1 cellular context compared by ENCODE assay signal in the genomic region with DNA sequence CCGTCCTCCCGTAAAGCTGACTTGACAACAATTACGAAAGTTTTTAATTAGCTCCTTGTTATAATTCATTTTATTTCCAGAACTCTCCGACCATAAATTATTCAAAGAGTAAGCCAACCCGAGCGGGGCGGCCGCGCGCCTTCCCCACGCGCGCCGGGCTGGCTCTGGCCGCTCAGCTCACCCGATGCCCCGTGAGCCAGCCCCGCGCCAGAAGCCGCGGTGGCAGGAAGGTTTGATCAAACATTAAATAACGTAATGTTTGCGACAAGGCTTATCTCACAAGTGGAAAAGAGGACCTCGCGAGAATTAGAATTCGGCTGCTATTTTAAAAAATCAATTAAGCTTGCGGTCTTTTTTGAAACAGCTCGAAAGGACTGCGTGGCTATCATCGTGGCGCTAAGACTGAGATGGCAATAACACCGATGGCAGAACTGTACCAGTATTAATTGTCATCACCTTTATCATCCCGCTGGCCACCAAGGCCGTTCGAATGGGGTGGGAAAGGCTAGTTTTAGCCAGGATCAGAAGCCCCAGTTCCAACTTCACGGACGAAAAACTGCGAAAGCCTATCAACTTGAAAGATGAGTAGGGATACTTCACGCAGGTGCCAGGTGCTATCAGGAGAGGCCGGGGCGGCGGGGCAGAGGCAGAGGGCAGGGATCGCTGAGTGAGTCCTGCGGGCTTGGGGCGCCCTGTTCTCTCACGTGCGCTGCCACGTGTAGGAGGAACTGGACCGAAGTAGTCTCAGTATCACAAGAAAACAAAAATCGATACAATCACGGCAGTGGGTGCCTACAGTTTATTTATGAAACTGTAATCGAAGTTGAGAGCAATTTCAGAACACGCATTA.
TF ChIP-seq lines count a peak whose summit lies in the region.

No MANE protein-coding gene starts in this region.

TF ChIP-seq in GM12878, 131 proteins besides CTCF, POLR2A, EP300 and RAD21 (continued from another document):
- TF ChIP-seq EGR1 (IDR thresholded peaks at IDR 0.05; ENCODE audit: borderline replicate concordance in 1 of 2, low read depth in 2 of 2, low read length in 2 of 2): no peak
